Comparison of ENCODE assay signal across 8 cellular contexts in genomic region chr11:47185305-47186075, GRCh38. TPM values are rescaled to one million over a fixed set of nuclear protein-coding genes. Genes with fewer than 3 reads are reported as not detected.
A peak's percentile ranks its signal among the peaks of the same experiment; 100 is the strongest.
DNase-seq lines count a peak whose midpoint lies in the region; ATAC-seq and TF ChIP-seq lines count a peak whose summit lies in the region.

No MANE protein-coding gene starts in this region.

- TF ChIP-seq CTCF in omental fat pad (IDR thresholded peaks at IDR 0.05), result no peak

- POLR2A ChIA-PET in activated CD4-positive, alpha-beta memory T cell treated with anti-CD3 and anti-CD28 coated beads, Interleukin-2, amount 10 ng/mL, durations not matched to agents 7 days and 5 days (lab: Charles Lee), result interaction anchor here (4.6 to 10.3 kb wide), 2 partner anchors 8 to 31 kb away, joined by 25 to 124 read pairs; partner anchors contain the start of genes ARFGAP2 and DDB2

- peaks cover 34% of the 10 kb centered on the region for H3K27me3 Mint-ChIP-seq in activated CD4-positive, alpha-beta memory T cell treated with anti-CD3 and anti-CD28 coated beads, Interleukin-2, amount 10 ng/mL, durations not matched to agents 7 days and 5 days

- no peak overlapping the region for H3K27ac Mint-ChIP-seq in activated CD4-positive, alpha-beta memory T cell treated with anti-CD3 and anti-CD28 coated beads, Interleukin-2, amount 10 ng/mL, durations not matched to agents 7 days and 5 days

- H3K9me3 Mint-ChIP-seq in activated CD4-positive, alpha-beta memory T cell treated with anti-CD3 and anti-CD28 coated beads, Interleukin-2, amount 10 ng/mL, durations not matched to agents 7 days and 5 days, result no peaks in the 10 kb centered on the region

- H3K36me3 Mint-ChIP-seq in activated CD4-positive, alpha-beta memory T cell treated with anti-CD3 and anti-CD28 coated beads, Interleukin-2, amount 10 ng/mL, durations not matched to agents 7 days and 5 days (ENCODE audit: low read depth), result no peaks in the 10 kb centered on the region

- ATAC-seq in omental fat pad (ENCODE audit: low FRiP score) (peak; percentile 50), HG02885 (IDR thresholded peaks at IDR 0.05; ENCODE audit: poor library complexity, unreplicated experiment) (no peak)

- CTCF ChIA-PET in activated CD4-positive, alpha-beta memory T cell treated with anti-CD3 and anti-CD28 coated beads, Interleukin-2, amount 10 ng/mL, durations not matched to agents 7 days and 5 days (lab: Charles Lee), result interaction anchor here (1.8 kb wide), 1 partner anchor 74 kb away, joined by 6 read pairs; no protein-coding TSS in a partner anchor

- DNase-seq in COLO668 (lab: John Stamatoyannopoulos, UW; ENCODE audit: unreplicated experiment) (peak; percentile 40), HK-2 (ENCODE audit: unreplicated experiment) (peak; percentile 40), glomerular visceral epithelial cell (ENCODE audit: extremely low spot score) (peak; percentile 72), omental fat pad (ENCODE audit: low spot score) (no peak), SHP77 treated with DMSO at 0.1 percent for 48 hours (lab: John Stamatoyannopoulos, UW) (no peak), NCI-H345 treated with DMSO at 0.1 percent for 48 hours (lab: John Stamatoyannopoulos, UW; ENCODE audit: unreplicated experiment) (no peak)
- DNase-seq in activated CD4-positive, alpha-beta memory T cell treated with anti-CD3 and anti-CD28 coated beads, Interleukin-2, amount 10 ng/mL, durations not matched to agents 7 days and 5 days, result no peak

- H3K4me1 Mint-ChIP-seq in activated CD4-positive, alpha-beta memory T cell treated with anti-CD3 and anti-CD28 coated beads, Interleukin-2, amount 10 ng/mL, durations not matched to agents 7 days and 5 days, result peaks cover 12% of the 10 kb centered on the region

- peak overlapping the region; percentile 21 for H3K4me3 Mint-ChIP-seq in activated CD4-positive, alpha-beta memory T cell treated with anti-CD3 and anti-CD28 coated beads, Interleukin-2, amount 10 ng/mL, durations not matched to agents 7 days and 5 days

RNA-seq across cellular contexts. Expression of gene PACSIN3, which starts 0.7 kb away (rescaled TPM):
- total RNA-seq in activated CD4-positive, alpha-beta memory T cell treated with anti-CD3 and anti-CD28 coated beads, Interleukin-2, amount 10 ng/mL, durations not matched to agents 7 days and 5 days, result 1 to 10 TPM in 1 of 2 experiments, under 1 TPM in 1; 0.91 to 1.2 TPM
- total RNA-seq in omental fat pad, result 10 to 100 TPM; 11.2 to 47.4 (median 16.8) TPM

RNA-seq across cellular contexts. Expression of gene ARFGAP2, which starts 8.8 kb away (rescaled TPM):
- 10 to 100 TPM; 82.0 to 85.7 TPM for total RNA-seq in activated CD4-positive, alpha-beta memory T cell treated with anti-CD3 and anti-CD28 coated beads, Interleukin-2, amount 10 ng/mL, durations not matched to agents 7 days and 5 days
- 100 to 1,000 TPM in 3 of 4 donors, 10 to 100 TPM in 1; 82.3 to 179 (median 108) TPM for total RNA-seq in omental fat pad

RNA-seq across cellular contexts. Expression of gene DDB2, which starts 29.3 kb away (rescaled TPM):
- total RNA-seq in activated CD4-positive, alpha-beta memory T cell treated with anti-CD3 and anti-CD28 coated beads, Interleukin-2, amount 10 ng/mL, durations not matched to agents 7 days and 5 days, result 100 to 1,000 TPM; 159 to 163 TPM
- 10 to 100 TPM; 12.1 to 27.6 (median 14.2) TPM for total RNA-seq in omental fat pad

Comparison
In these comparisons a context has a peak if more than half of its experiments do, and no peak if none do; other contexts are left out.
1. DNase-seq: peak in COLO668 (single experiment), HK-2 (single experiment) and glomerular visceral epithelial cell (single experiment); none in activated CD4-positive, alpha-beta memory T cell treated with anti-CD3 and anti-CD28 coated beads, Interleukin-2, amount 10 ng/mL, durations not matched to agents 7 days and 5 days (single experiment), omental fat pad (single experiment), SHP77 treated with DMSO at 0.1 percent for 48 hours (single experiment) and NCI-H345 treated with DMSO at 0.1 percent for 48 hours (single experiment).
2. RNA of gene PACSIN3, which starts 0.7 kb away (total RNA-seq): 11.2 to 47.4 TPM in omental fat pad; 0.91 to 1.2 TPM in activated CD4-positive, alpha-beta memory T cell treated with anti-CD3 and anti-CD28 coated beads, Interleukin-2, amount 10 ng/mL, durations not matched to agents 7 days and 5 days; every median in the first group is over 4 times any median in the second.
3. RNA of gene DDB2, which starts 29.3 kb away (total RNA-seq): 159 to 163 TPM in activated CD4-positive, alpha-beta memory T cell treated with anti-CD3 and anti-CD28 coated beads, Interleukin-2, amount 10 ng/mL, durations not matched to agents 7 days and 5 days; 12.1 to 27.6 TPM in omental fat pad; every median in the first group is over 4 times any median in the second.